ENCODE assay signal across 11 cellular contexts in the genomic region with DNA sequence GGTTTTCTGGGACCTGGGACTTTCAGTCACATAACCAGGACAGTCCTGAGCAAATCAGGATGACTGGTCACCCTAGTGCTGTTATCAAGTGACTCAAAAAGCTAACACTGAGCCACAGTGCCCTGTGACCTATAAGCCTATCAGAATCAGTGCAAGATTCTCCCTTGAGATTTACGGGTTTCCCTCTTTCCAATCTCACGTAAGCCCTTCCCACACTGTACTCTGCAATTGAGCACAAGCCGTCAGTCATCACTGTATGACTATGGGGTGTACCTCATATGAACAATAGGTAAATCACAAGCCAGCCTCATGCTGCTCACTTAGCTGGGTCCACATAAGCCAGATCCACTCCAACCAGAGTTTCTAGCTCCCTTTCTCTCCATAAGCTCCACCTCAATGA. TPM values are rescaled to one million over a fixed set of nuclear protein-coding genes. Genes with fewer than 3 reads are reported as not detected.
DNase-seq lines count a peak whose midpoint lies in the region; ATAC-seq lines count a peak whose summit lies in the region.
"Had no signal": no experiment of that assay in that cellular context is flagged by ENCODE, and none has a peak within 500 bp of the region (broad histone marks: within the 10 kb centered on the region; RNA-seq: fewer than 3 reads in every experiment).

No MANE protein-coding gene starts in this region.

- H3K27me3 ChIP-seq in H7 (ENCODE audit: control insufficient read depth, insufficient read depth, low read length) = no peaks in the 10 kb centered on the region

- DNase-seq in left colon (no peak), cerebellar cortex (ENCODE audit: low spot score) (no peak), foreskin melanocyte (no peak), H7 (no peak)
- no peak for DNase-seq in stimulated activated CD4-positive, alpha-beta T cell treated with anti-CD3 and anti-CD28 coated beads, Interleukin-1b, Interleukin-23, amount 100 ng/mL, for 48 hours
- DNase-seq: activated gamma-delta T cell had no signal

- no peak overlapping the region for H3K4me3 ChIP-seq in H7 (ENCODE audit: insufficient read depth, low read depth, low read length)

- intact Hi-C loops in left colon (cut with DNase I, micrococcal nuclease) = no loop called here

- ATAC-seq in GM18867 (IDR thresholded peaks at IDR 0.05; ENCODE audit: unreplicated experiment) = peak; percentile 70
- peak; percentile 53 for ATAC-seq in GM21423 (IDR thresholded peaks at IDR 0.05; ENCODE audit: unreplicated experiment)
- ATAC-seq in HG03064 (IDR thresholded peaks at IDR 0.05; ENCODE audit: low read depth, unreplicated experiment) = peak; percentile 56
- peak; percentile 52 for ATAC-seq in left colon

- no peaks in the 10 kb centered on the region for H3K36me3 ChIP-seq in H7 (replicated peaks; ENCODE audit: control insufficient read depth, insufficient read depth, low read length)

RNA-seq across cellular contexts. Expression of gene CLDN18, which starts 21.0 kb away (rescaled TPM):
- total RNA-seq in left colon = not detected
- total RNA-seq in H7 (2014; rRNA removed; shearing (Covaris generic)) = 0.14 TPM in 1 of 2 replicates, not detected in the other
- total RNA-seq: dermis microvascular lymphatic vessel endothelial cell, M059J had no signal
